Comparison of ENCODE assay signal across 8 cellular contexts in the genomic region with DNA sequence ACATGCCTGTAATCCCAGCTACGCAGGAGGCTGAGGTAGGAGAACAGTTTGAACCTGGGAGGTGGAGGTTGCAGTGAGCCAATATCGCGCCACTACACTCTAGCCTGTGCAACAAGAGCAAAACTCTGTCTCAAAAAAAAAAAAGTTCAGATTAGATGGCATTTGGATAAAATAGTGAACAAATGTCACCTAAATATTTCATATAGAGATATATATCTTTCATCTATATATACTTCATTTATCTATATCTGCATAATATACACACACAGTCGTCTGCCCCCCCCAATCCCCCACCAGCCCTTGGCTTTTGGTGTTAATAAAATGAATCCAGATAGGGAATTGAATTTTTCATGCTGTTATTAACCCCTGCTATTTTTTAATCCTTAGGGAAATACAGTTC. TPM values are rescaled to one million over a fixed set of nuclear protein-coding genes. Genes with fewer than 3 reads are reported as not detected.
DNase-seq lines count a peak whose midpoint lies in the region; ATAC-seq and TF ChIP-seq lines count a peak whose summit lies in the region.
"Had no signal": no experiment of that assay in that cellular context is flagged by ENCODE, and none has a peak within 500 bp of the region (broad histone marks: within the 10 kb centered on the region; RNA-seq: fewer than 3 reads in every experiment).

No MANE protein-coding gene starts in this region.

- H4K20me1 ChIP-seq in H9 (ENCODE audit: control insufficient read depth, insufficient read depth, insufficient read length) (peaks cover 2% of the 10 kb centered on the region), smooth muscle cell (ENCODE audit: low read depth) (peaks cover 96% of the 10 kb centered on the region)

- no peak overlapping the region for H2BK5ac ChIP-seq in H9 (ENCODE audit: insufficient read length, low read length)

- H3K4me1 Mint-ChIP-seq in H9 (peaks cover 7 to 15% of the 10 kb centered on the region in 2 experiments), activated B cell treated with CpG ODN at 0.5 μM for 24 hours (peaks cover 32% of the 10 kb centered on the region), glutamatergic neuron (ENCODE audit: low read depth, unreplicated experiment) (peaks cover 6% of the 10 kb centered on the region)

- H2AK5ac ChIP-seq in H9 (ENCODE audit: insufficient read length, low read length), result no peak overlapping the region

- H3K9ac ChIP-seq in H9 (ENCODE audit: extremely low read depth, insufficient read length, low read length), result no peak overlapping the region
- H3K9ac ChIP-seq in smooth muscle cell (ENCODE audit: low read depth), result peak overlapping the region; percentile 100

- no peak overlapping the region for H3K27ac ChIP-seq in H9 (ENCODE audit: insufficient read length, low read depth, low read length)
- H3K27ac ChIP-seq in smooth muscle cell (ENCODE audit: low read depth), result no peak overlapping the region

- H3K79me2 ChIP-seq in H9 (ENCODE audit: insufficient read depth, low read length), result peaks cover 50% of the 10 kb centered on the region
- H3K79me2 ChIP-seq in smooth muscle cell (ENCODE audit: low read depth), result peaks cover 68% of the 10 kb centered on the region

- H3K9me3 ChIP-seq in H9 (ENCODE audit: control insufficient read depth, low read depth, low read length), result no peaks in the 10 kb centered on the region
- H3K9me3 ChIP-seq in smooth muscle cell (replicated peaks; ENCODE audit: low read depth), result no peaks in the 10 kb centered on the region

- no peak overlapping the region for H2BK120ac ChIP-seq in H9 (ENCODE audit: low read depth, low read length, poor library complexity, severe bottlenecking)

- H4K8ac ChIP-seq in H9 (replicated peaks; ENCODE audit: insufficient read length, low read depth, low read length), result no peak overlapping the region

- H2BK20ac ChIP-seq in H9 (ENCODE audit: low read depth, low read length, poor library complexity, severe bottlenecking), result no peak overlapping the region

- DNase-seq in H9 (no peak), activated B cell treated with CpG ODN at 0.5 μM for 24 hours (no peak), glutamatergic neuron (no peak), smooth muscle cell (lab: John Stamatoyannopoulos, UW; ENCODE audit: unreplicated experiment) (no peak), EL (no peak), COLO829 (ENCODE audit: low spot score) (no peak), LoVo (ENCODE audit: low spot score) (no peak)
- DNase-seq: NCI-H1694 had no signal

- H3K56ac ChIP-seq in H9 (ENCODE audit: insufficient read length, low read depth, low read length), result no peak overlapping the region

- H3K23me2 ChIP-seq in H9 (ENCODE audit: insufficient read length, low read depth, low read length, poor library complexity, severe bottlenecking), result peaks cover 21% of the 10 kb centered on the region

- H3K4me3 ChIP-seq in smooth muscle cell, result peak overlapping the region; percentile 91

- TF ChIP-seq CTCF in H9 (conservative IDR thresholded peaks at IDR 0.05) (no peak), activated B cell treated with CpG ODN at 0.5 μM for 24 hours (IDR thresholded peaks at IDR 0.05) (no peak), glutamatergic neuron (IDR thresholded peaks at IDR 0.05; ENCODE audit: partially characterized antibody, unreplicated experiment) (no peak), smooth muscle cell (IDR thresholded peaks at IDR 0.05; ENCODE audit: borderline replicate concordance, insufficient read depth, poor library complexity, severe bottlenecking) (no peak)

- intact Hi-C loops in activated B cell treated with CpG ODN at 0.5 μM for 24 hours (cut with micrococcal nuclease), result no loop called here

- H3K4me2 ChIP-seq in H9 (ENCODE audit: insufficient read depth, insufficient read length, low read length) (no peak overlapping the region), smooth muscle cell (peak overlapping the region; percentile 93)

- H4K5ac ChIP-seq in H9 (ENCODE audit: insufficient read length, low read depth, low read length), result no peak overlapping the region

- H2BK12ac ChIP-seq in H9 (ENCODE audit: insufficient read length, low read depth, low read length), result no peak overlapping the region

- no CpG with 5 or more reads among the region's 4 CpGs for WGBS in H9 (ENCODE audit: extremely low coverage, insufficient read length, low lambda C conversion rate)
- WGBS in smooth muscle cell (ENCODE audit: low lambda C conversion rate), result 70% methylated on average over 4 of the region's 4 CpGs

- H3K27ac Mint-ChIP-seq in H9 (no peak overlapping the region), activated B cell treated with CpG ODN at 0.5 μM for 24 hours (no peak overlapping the region), glutamatergic neuron (ENCODE audit: unreplicated experiment) (no peak overlapping the region)

- POLR2A ChIA-PET in activated B cell treated with CpG ODN at 0.5 μM for 24 hours (lab: Charles Lee), result interaction anchor here (0.6 kb wide), 1 partner anchor 545 kb away, joined by 3 read pairs; the partner anchor contains the start of gene SNRPE

- H3K27me3 ChIP-seq in H9 (ENCODE audit: insufficient read depth, low read length), result no peaks in the 10 kb centered on the region
- no peaks in the 10 kb centered on the region for H3K27me3 ChIP-seq in smooth muscle cell (ENCODE audit: low read depth)

- H2BK15ac ChIP-seq in H9 (ENCODE audit: low read depth, low read length), result no peak overlapping the region

- no peak overlapping the region for H2AFZ ChIP-seq in H9 (ENCODE audit: low read length)
- H2AFZ ChIP-seq in smooth muscle cell (ENCODE audit: low read depth), result no peak overlapping the region

- H3K18ac ChIP-seq in H9 (ENCODE audit: insufficient read length, low read depth, low read length), result no peak overlapping the region

- H3K36me3 ChIP-seq in smooth muscle cell (ENCODE audit: low read depth), result peaks cover 22% of the 10 kb centered on the region

- ATAC-seq in activated B cell treated with CpG ODN at 0.5 μM for 24 hours (ENCODE audit: low read depth), result no peak

- H3K9me3 Mint-ChIP-seq in H9 (no peaks in the 10 kb centered on the region; a peak in 2 of 5 replicates), activated B cell treated with CpG ODN at 0.5 μM for 24 hours (no peaks in the 10 kb centered on the region), glutamatergic neuron (ENCODE audit: unreplicated experiment) (no peaks in the 10 kb centered on the region)

- H3K4ac ChIP-seq in H9 (ENCODE audit: low read depth, low read length), result no peak overlapping the region

- no peak overlapping the region for H4K91ac ChIP-seq in H9 (ENCODE audit: insufficient read length, low read depth, low read length)

- H3K27me3 Mint-ChIP-seq in H9 (ENCODE audit: low read depth), result no peaks in the 10 kb centered on the region
- no peaks in the 10 kb centered on the region for H3K27me3 Mint-ChIP-seq in activated B cell treated with CpG ODN at 0.5 μM for 24 hours
- H3K27me3 Mint-ChIP-seq in glutamatergic neuron (ENCODE audit: unreplicated experiment), result peaks cover 4% of the 10 kb centered on the region

- no peak overlapping the region for H3K23ac ChIP-seq in H9 (ENCODE audit: insufficient read length, low read depth, low read length)

- peaks cover 6% of the 10 kb centered on the region; the same call in 1 of the 2 replicates for H3K4me1 ChIP-seq in H9 (ENCODE audit: insufficient read depth, low read length)
- peaks cover 9% of the 10 kb centered on the region for H3K4me1 ChIP-seq in smooth muscle cell (ENCODE audit: low read depth)

- H3T11ph ChIP-seq in H9 (ENCODE audit: low read length), result no peak overlapping the region

- peaks cover 8% of the 10 kb centered on the region for H3F3A ChIP-seq in smooth muscle cell (ENCODE audit: low read depth)

- H3K4me3 Mint-ChIP-seq in H9, result peak overlapping the region; percentile 98 to 100
- peak overlapping the region; percentile 99 for H3K4me3 Mint-ChIP-seq in activated B cell treated with CpG ODN at 0.5 μM for 24 hours
- H3K4me3 Mint-ChIP-seq in glutamatergic neuron (ENCODE audit: unreplicated experiment), result peak overlapping the region; percentile 97

- H3K79me1 ChIP-seq in H9 (ENCODE audit: insufficient read depth, low read depth, low read length, poor library complexity, severe bottlenecking), result peaks cover 3% of the 10 kb centered on the region

- CTCF ChIA-PET in activated B cell treated with CpG ODN at 0.5 μM for 24 hours (lab: Charles Lee), result interaction anchor here (1.7 kb wide), 1 partner anchor 8 kb away, joined by 12 read pairs; no protein-coding TSS in a partner anchor

- peaks cover 33 to 69% (median 61%) of the 10 kb centered on the region in 3 experiments for H3K36me3 Mint-ChIP-seq in H9 (ENCODE audit: insufficient read depth in 1 of 3, low read depth in 3 of 3)
- peaks cover 81% of the 10 kb centered on the region for H3K36me3 Mint-ChIP-seq in activated B cell treated with CpG ODN at 0.5 μM for 24 hours (ENCODE audit: low read depth)
- no peaks in the 10 kb centered on the region for H3K36me3 Mint-ChIP-seq in glutamatergic neuron (ENCODE audit: unreplicated experiment)

- H3K14ac ChIP-seq in H9 (ENCODE audit: insufficient read depth, low read length), result no peak overlapping the region

RNA-seq across cellular contexts. Expression of gene PPP1R15B, which starts 5.0 kb away (rescaled TPM):
- total RNA-seq in H9 (2021) (44.6 and 45.9 TPM in 2 replicates), activated B cell treated with CpG ODN at 0.5 μM for 24 hours (60.4 and 70.6 TPM in 2 replicates), glutamatergic neuron (ENCODE audit: unreplicated experiment) (45.3 TPM), smooth muscle cell (68.1 and 74.8 TPM in 2 replicates)
- polyA plus RNA-seq in smooth muscle cell, result 24.1 and 25.0 TPM in 2 replicates

RNA-seq across cellular contexts. Expression of gene PLEKHA6, which starts 46.9 kb away (rescaled TPM):
- total RNA-seq in H9 (2021) (1.6 and 2.1 TPM in 2 replicates), activated B cell treated with CpG ODN at 0.5 μM for 24 hours (0.61 and 0.62 TPM in 2 replicates), glutamatergic neuron (ENCODE audit: unreplicated experiment) (72.7 TPM), smooth muscle cell (0.45 and 0.67 TPM in 2 replicates)
- 0.85 and 2.5 TPM in 2 replicates for polyA plus RNA-seq in smooth muscle cell

Comparison
In these comparisons a context has a peak if more than half of its experiments do, and no peak if none do; other contexts are left out.
1. RNA of gene PLEKHA6, which starts 46.9 kb away (total RNA-seq): 72.7 TPM in glutamatergic neuron (single experiment); 1.6 to 2.1 TPM in H9, 0.61 to 0.62 TPM in activated B cell treated with CpG ODN at 0.5 μM for 24 hours and 0.45 to 0.67 TPM in smooth muscle cell; every median in the first group is over 10 times any median in the second.
2. Peak in every context shown above with its lines, with median percentiles within 50 percentile points of each other: H3K4me3 Mint-ChIP-seq.